ENCODE assay signal across 1 cellular context in genomic region chr16:84819644-84820304, GRCh38.
A peak's percentile ranks its signal among the peaks of the same experiment; 100 is the strongest.
TF ChIP-seq lines count a peak whose summit lies in the region.

A gene with protein sequence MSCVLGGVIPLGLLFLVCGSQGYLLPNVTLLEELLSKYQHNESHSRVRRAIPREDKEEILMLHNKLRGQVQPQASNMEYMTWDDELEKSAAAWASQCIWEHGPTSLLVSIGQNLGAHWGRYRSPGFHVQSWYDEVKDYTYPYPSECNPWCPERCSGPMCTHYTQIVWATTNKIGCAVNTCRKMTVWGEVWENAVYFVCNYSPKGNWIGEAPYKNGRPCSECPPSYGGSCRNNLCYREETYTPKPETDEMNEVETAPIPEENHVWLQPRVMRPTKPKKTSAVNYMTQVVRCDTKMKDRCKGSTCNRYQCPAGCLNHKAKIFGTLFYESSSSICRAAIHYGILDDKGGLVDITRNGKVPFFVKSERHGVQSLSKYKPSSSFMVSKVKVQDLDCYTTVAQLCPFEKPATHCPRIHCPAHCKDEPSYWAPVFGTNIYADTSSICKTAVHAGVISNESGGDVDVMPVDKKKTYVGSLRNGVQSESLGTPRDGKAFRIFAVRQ (plus strand): TSS chr16:84819985. CDS start chr16:84838496, 18,511 bp downstream.

TF ChIP-seq in HepG2, 621 proteins besides CTCF, POLR2A, EP300 and RAD21 (continued from another document and continues in another):
- TF ChIP-seq, protein P1, sequence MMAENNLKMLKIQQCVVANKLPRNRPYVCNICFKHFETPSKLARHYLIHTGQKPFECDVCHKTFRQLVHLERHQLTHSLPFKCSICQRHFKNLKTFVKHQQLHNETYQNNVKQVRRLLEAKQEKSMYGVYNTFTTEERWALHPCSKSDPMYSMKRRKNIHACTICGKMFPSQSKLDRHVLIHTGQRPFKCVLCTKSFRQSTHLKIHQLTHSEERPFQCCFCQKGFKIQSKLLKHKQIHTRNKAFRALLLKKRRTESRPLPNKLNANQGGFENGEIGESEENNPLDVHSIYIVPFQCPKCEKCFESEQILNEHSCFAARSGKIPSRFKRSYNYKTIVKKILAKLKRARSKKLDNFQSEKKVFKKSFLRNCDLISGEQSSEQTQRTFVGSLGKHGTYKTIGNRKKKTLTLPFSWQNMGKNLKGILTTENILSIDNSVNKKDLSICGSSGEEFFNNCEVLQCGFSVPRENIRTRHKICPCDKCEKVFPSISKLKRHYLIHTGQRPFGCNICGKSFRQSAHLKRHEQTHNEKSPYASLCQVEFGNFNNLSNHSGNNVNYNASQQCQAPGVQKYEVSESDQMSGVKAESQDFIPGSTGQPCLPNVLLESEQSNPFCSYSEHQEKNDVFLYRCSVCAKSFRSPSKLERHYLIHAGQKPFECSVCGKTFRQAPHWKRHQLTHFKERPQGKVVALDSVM (CRISPR knock-in tag; IDR thresholded peaks at IDR 0.05): peak; percentile 32; the same call in 1 of the 2 replicates
- TF ChIP-seq HNRNPL (IDR thresholded peaks at IDR 0.05; ENCODE audit: low read depth, low read length): peak; percentile 72; the same call in 1 of the 2 replicates
- TF ChIP-seq IKZF1 (IDR thresholded peaks at IDR 0.05): no peak
- no peak for TF ChIP-seq ZHX2 (IDR thresholded peaks at IDR 0.05; ENCODE audit: low read depth)
- TF ChIP-seq ZHX2 (CRISPR knock-in tag; IDR thresholded peaks at IDR 0.05; ENCODE audit: borderline replicate concordance): no peak
- TF ChIP-seq FOXA3 (CRISPR knock-in tag; IDR thresholded peaks at IDR 0.05): no peak
- TF ChIP-seq, protein P2, sequence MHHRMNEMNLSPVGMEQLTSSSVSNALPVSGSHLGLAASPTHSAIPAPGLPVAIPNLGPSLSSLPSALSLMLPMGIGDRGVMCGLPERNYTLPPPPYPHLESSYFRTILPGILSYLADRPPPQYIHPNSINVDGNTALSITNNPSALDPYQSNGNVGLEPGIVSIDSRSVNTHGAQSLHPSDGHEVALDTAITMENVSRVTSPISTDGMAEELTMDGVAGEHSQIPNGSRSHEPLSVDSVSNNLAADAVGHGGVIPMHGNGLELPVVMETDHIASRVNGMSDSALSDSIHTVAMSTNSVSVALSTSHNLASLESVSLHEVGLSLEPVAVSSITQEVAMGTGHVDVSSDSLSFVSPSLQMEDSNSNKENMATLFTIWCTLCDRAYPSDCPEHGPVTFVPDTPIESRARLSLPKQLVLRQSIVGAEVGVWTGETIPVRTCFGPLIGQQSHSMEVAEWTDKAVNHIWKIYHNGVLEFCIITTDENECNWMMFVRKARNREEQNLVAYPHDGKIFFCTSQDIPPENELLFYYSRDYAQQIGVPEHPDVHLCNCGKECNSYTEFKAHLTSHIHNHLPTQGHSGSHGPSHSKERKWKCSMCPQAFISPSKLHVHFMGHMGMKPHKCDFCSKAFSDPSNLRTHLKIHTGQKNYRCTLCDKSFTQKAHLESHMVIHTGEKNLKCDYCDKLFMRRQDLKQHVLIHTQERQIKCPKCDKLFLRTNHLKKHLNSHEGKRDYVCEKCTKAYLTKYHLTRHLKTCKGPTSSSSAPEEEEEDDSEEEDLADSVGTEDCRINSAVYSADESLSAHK (CRISPR knock-in tag; IDR thresholded peaks at IDR 0.05; ENCODE audit: borderline replicate concordance): no peak
- TF ChIP-seq ZNF3 (CRISPR knock-in tag; IDR thresholded peaks at IDR 0.05): no peak
- peak; percentile 9; the same call in 1 of the 2 replicates for TF ChIP-seq THAP11 (CRISPR knock-in tag; IDR thresholded peaks at IDR 0.05)
- peak; percentile 51 for TF ChIP-seq ARNT2 (CRISPR knock-in tag; IDR thresholded peaks at IDR 0.05; ENCODE audit: low read depth)
- TF ChIP-seq ZNF383 (CRISPR knock-in tag; IDR thresholded peaks at IDR 0.05; ENCODE audit: borderline replicate concordance): no peak
- no peak for TF ChIP-seq NAIF1 (CRISPR knock-in tag; IDR thresholded peaks at IDR 0.05; ENCODE audit: borderline replicate concordance)
- TF ChIP-seq, protein P3, sequence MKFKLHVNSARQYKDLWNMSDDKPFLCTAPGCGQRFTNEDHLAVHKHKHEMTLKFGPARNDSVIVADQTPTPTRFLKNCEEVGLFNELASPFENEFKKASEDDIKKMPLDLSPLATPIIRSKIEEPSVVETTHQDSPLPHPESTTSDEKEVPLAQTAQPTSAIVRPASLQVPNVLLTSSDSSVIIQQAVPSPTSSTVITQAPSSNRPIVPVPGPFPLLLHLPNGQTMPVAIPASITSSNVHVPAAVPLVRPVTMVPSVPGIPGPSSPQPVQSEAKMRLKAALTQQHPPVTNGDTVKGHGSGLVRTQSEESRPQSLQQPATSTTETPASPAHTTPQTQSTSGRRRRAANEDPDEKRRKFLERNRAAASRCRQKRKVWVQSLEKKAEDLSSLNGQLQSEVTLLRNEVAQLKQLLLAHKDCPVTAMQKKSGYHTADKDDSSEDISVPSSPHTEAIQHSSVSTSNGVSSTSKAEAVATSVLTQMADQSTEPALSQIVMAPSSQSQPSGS (CRISPR knock-in tag; IDR thresholded peaks at IDR 0.05): 0 out of 2 replicates have a peak, but pooled peaks have one; percentile 4
- no peak for TF ChIP-seq NONO (IDR thresholded peaks at IDR 0.05)
- peak; percentile 39; the same call in 1 of the 2 replicates for TF ChIP-seq NONO (CRISPR knock-in tag; conservative IDR thresholded peaks at IDR 0.05)
- peak; percentile 48 for TF ChIP-seq HNRNPLL (IDR thresholded peaks at IDR 0.05; ENCODE audit: low read depth, low read length, poor library complexity, severe bottlenecking)
- TF ChIP-seq MATR3 (CRISPR knock-in tag; IDR thresholded peaks at IDR 0.05): peak; percentile 18; the same call in 1 of the 2 replicates
- 0 out of 2 replicates have a peak, but pooled peaks have one; percentile 22 for TF ChIP-seq E2F2 (CRISPR knock-in tag; IDR thresholded peaks at IDR 0.05; ENCODE audit: borderline replicate concordance)
- no peak for TF ChIP-seq BRCA1 (CRISPR knock-in tag; IDR thresholded peaks at IDR 0.05)
- TF ChIP-seq NFIB (CRISPR knock-in tag; IDR thresholded peaks at IDR 0.05; ENCODE audit: borderline replicate concordance): 0 out of 2 replicates have a peak, but pooled peaks have one; percentile 54
- TF ChIP-seq ZNF674 (CRISPR knock-in tag; IDR thresholded peaks at IDR 0.05; ENCODE audit: low read depth): 0 out of 2 replicates have a peak, but pooled peaks have one; percentile 41
- peak; percentile 16; the same call in 1 of the 2 replicates for TF ChIP-seq ZNF263 (CRISPR knock-in tag; IDR thresholded peaks at IDR 0.05)
- no peak for TF ChIP-seq HMG20B (CRISPR knock-in tag; conservative IDR thresholded peaks at IDR 0.05)
- TF ChIP-seq ZNF691 (CRISPR knock-in tag; IDR thresholded peaks at IDR 0.05; ENCODE audit: borderline replicate concordance, low read depth): 0 out of 2 replicates have a peak, but pooled peaks have one; percentile 22
- TF ChIP-seq, protein P4, sequence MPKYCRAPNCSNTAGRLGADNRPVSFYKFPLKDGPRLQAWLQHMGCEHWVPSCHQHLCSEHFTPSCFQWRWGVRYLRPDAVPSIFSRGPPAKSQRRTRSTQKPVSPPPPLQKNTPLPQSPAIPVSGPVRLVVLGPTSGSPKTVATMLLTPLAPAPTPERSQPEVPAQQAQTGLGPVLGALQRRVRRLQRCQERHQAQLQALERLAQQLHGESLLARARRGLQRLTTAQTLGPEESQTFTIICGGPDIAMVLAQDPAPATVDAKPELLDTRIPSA (CRISPR knock-in tag; IDR thresholded peaks at IDR 0.05; ENCODE audit: borderline replicate concordance): no peak
- peak; percentile 33; the same call in 1 of the 2 replicates for TF ChIP-seq ZNF598 (CRISPR knock-in tag; IDR thresholded peaks at IDR 0.05; ENCODE audit: borderline replicate concordance)
- no peak for TF ChIP-seq NFAT5 (CRISPR knock-in tag; IDR thresholded peaks at IDR 0.05)
- peak; percentile 15; the same call in 1 of the 2 replicates for TF ChIP-seq UBTF (CRISPR knock-in tag; IDR thresholded peaks at IDR 0.05)
